In genomic region chr2:70549962-70550361, GRCh38 we compare ENCODE assay signal across 25 cellular contexts. TPM values are rescaled to one million over a fixed set of nuclear protein-coding genes. Genes with fewer than 3 reads are reported as not detected.
DNase-seq lines count a peak whose midpoint lies in the region; ATAC-seq, FAIRE-seq and TF ChIP-seq lines count a peak whose summit lies in the region.
"Had no signal": no experiment of that assay in that cellular context is flagged by ENCODE, and none has a peak within 500 bp of the region (broad histone marks: within the 10 kb centered on the region; RNA-seq: fewer than 3 reads in every experiment).

No MANE protein-coding gene starts in this region.

- intact Hi-C loops in HepG2 (cut with micrococcal nuclease; ENCODE audit: unreplicated experiment): loop anchor here (5.0 kb wide), 1 partner anchor 63 kb away; no protein-coding TSS in a partner anchor
- intact Hi-C loops in right lobe of liver (cut with DNase I): no loop called here
- intact Hi-C loops in PC-9 (cut with micrococcal nuclease; ENCODE audit: unreplicated experiment): loop anchor here (5.0 kb wide), 3 partner anchors 148 to 248 kb away; partner anchors contain the start of gene FAM136A
- intact Hi-C loops in esophagus muscularis mucosa (cut with DNase I): no loop called here

- no peak for FAIRE-seq in HepG2 (lab: Jason Lieb, UNC)
- FAIRE-seq: A549, GM12891, GM18507 had no signal

- peaks cover 43% of the 10 kb centered on the region for H3K79me2 ChIP-seq in HepG2 (ENCODE audit: insufficient read depth, low read length)
- peaks cover 83% of the 10 kb centered on the region for H3K79me2 ChIP-seq in PC-9 (ENCODE audit: low read depth)

- CTCF ChIA-PET in HepG2 (lab: Yijun Ruan, JAX; ENCODE audit: low intra/inter-chr PET ratio, low total read pairs) (no interaction called here), PC-9 (lab: Charles Lee) (interaction anchor here (0.7 kb wide), 1 partner anchor 90 kb away, joined by 3 read pairs; no protein-coding TSS in a partner anchor)

- H3K9me3 ChIP-seq in HepG2 (ENCODE audit: low read length): no peaks in the 10 kb centered on the region
- no peaks in the 10 kb centered on the region for H3K9me3 ChIP-seq in right lobe of liver
- H3K9me3 ChIP-seq in PC-9 (ENCODE audit: insufficient read depth, low read depth): no peaks in the 10 kb centered on the region
- no peaks in the 10 kb centered on the region for H3K9me3 ChIP-seq in esophagus muscularis mucosa
- H3K9me3 ChIP-seq in right atrium auricular region: no peaks in the 10 kb centered on the region
- H3K9me3 ChIP-seq: A549; BE2C; BLaER1 treated with 17β-estradiol and CSF1 and Interleukin-3, amounts not matched to agents 10 nM and 100 nM had no signal

- H2AFZ ChIP-seq in HepG2 (ENCODE audit: low read length) (no peak overlapping the region), PC-9 (no peak overlapping the region)
- H2AFZ ChIP-seq: GM23338 had no signal

- no peaks in the 10 kb centered on the region for H3K36me3 ChIP-seq in HepG2 (replicated peaks in 1 of 2; ENCODE audit: control insufficient read depth in 1 of 2, insufficient read depth in 2 of 2, low read length in 2 of 2)
- no peaks in the 10 kb centered on the region for H3K36me3 ChIP-seq in right lobe of liver
- no peaks in the 10 kb centered on the region for H3K36me3 ChIP-seq in PC-9 (ENCODE audit: low read depth)
- H3K36me3 ChIP-seq in esophagus muscularis mucosa: no peaks in the 10 kb centered on the region
- H3K36me3 ChIP-seq in right atrium auricular region: no peaks in the 10 kb centered on the region
- H3K36me3 ChIP-seq: BE2C; BLaER1 treated with 17β-estradiol and CSF1 and Interleukin-3, amounts not matched to agents 10 nM and 100 nM had no signal

- no peaks in the 10 kb centered on the region for H3K9me2 ChIP-seq in PC-9 (ENCODE audit: insufficient read depth)

- peaks cover 5% of the 10 kb centered on the region; the same call in 1 of the 2 replicates for H4K20me1 ChIP-seq in HepG2 (ENCODE audit: insufficient read depth, low read length)
- H4K20me1 ChIP-seq in PC-9 (ENCODE audit: insufficient read depth): no peaks in the 10 kb centered on the region

- ATAC-seq in HepG2 (no peak), right lobe of liver (no peak)
- ATAC-seq: A549, GM23338, HCT116 had no signal

- no peak overlapping the region for H3K4me3 ChIP-seq in HepG2 (replicated peaks in 1 of 3; ENCODE audit: insufficient read depth in 1 of 3, low read depth in 2 of 3, low read length in 3 of 3)
- H3K4me3 ChIP-seq in right lobe of liver: no peak overlapping the region
- H3K4me3 ChIP-seq in PC-9: 0 out of 2 replicates have a peak overlapping the region, but pooled peaks have one; percentile 2
- no peak overlapping the region for H3K4me3 ChIP-seq in esophagus muscularis mucosa
- H3K4me3 ChIP-seq in right atrium auricular region: no peak overlapping the region
- H3K4me3 ChIP-seq: A549; BLaER1 treated with 17β-estradiol and CSF1 and Interleukin-3, amounts not matched to agents 10 nM and 100 nM; GM23338 had no signal

- TF ChIP-seq EP300 in HepG2 (IDR thresholded peaks at IDR 0.05; ENCODE audit: low read depth in 2 of 2, low read length in 2 of 2) (no peak), HepG2 (CRISPR knock-in tag; IDR thresholded peaks at IDR 0.05; ENCODE audit: borderline replicate concordance) (no peak), esophagus muscularis mucosa (IDR thresholded peaks at IDR 0.05) (no peak)

- TF ChIP-seq CTCF in HepG2 (CRISPR knock-in tag; IDR thresholded peaks at IDR 0.05) (no peak), right lobe of liver (IDR thresholded peaks at IDR 0.05) (no peak), PC-9 (conservative IDR thresholded peaks at IDR 0.05) (no peak), esophagus muscularis mucosa (IDR thresholded peaks at IDR 0.05) (no peak), right atrium auricular region (IDR thresholded peaks at IDR 0.05) (no peak)

- H3K4me1 ChIP-seq in HepG2 (ENCODE audit: insufficient read depth, low read length) (peaks cover 26% of the 10 kb centered on the region), right lobe of liver (peaks cover 0 to 4% (median 0%) of the 10 kb centered on the region in 4 donors), PC-9 (replicated peaks; ENCODE audit: insufficient read depth) (peaks cover 55% of the 10 kb centered on the region), esophagus muscularis mucosa (peaks cover 5 to 29% (median 24%) of the 10 kb centered on the region in 4 donors), right atrium auricular region (peaks cover 0 to 22% of the 10 kb centered on the region in 2 donors)
- H3K4me1 ChIP-seq: BE2C had no signal

- BruUV-seq in HepG2 (replicated peaks; lab: Mats Ljungman, UMichigan) (no TSS peak), PC-9 (replicated peaks; lab: Mats Ljungman, UMichigan) (no TSS peak)

- H3K27me3 ChIP-seq in HepG2 (ENCODE audit: control insufficient read depth in 1 of 2, insufficient read depth in 2 of 2, low read length in 2 of 2) (no peaks in the 10 kb centered on the region; a peak in 1 of 5 replicates), right lobe of liver (no peaks in the 10 kb centered on the region), PC-9 (ENCODE audit: insufficient read depth, low read depth) (no peaks in the 10 kb centered on the region), esophagus muscularis mucosa (peaks cover 0 to 33% (median 16%) of the 10 kb centered on the region in 4 donors), right atrium auricular region (peaks cover 0 to 6% of the 10 kb centered on the region in 2 donors)

- in situ Hi-C loops in HepG2 (cut with HindIII; ENCODE audit: extremely low pct_ligation_motif_present, low pct_unique_long_range_greater_than_20kb): no loop called here

- TF ChIP-seq POLR2A in HepG2 (IDR thresholded peaks at IDR 0.05; ENCODE audit: insufficient read depth in 1 of 2, low read depth in 2 of 2, low read length in 2 of 2): no peak
- no peak for TF ChIP-seq POLR2A in right lobe of liver (IDR thresholded peaks at IDR 0.05)
- TF ChIP-seq POLR2A in esophagus muscularis mucosa (IDR thresholded peaks at IDR 0.05; ENCODE audit: low read depth): no peak

- TF ChIP-seq RAD21 in HepG2 (CRISPR knock-in tag; IDR thresholded peaks at IDR 0.05): no peak

- DNase-seq in HepG2 (ENCODE audit: low spot score) (no peak), right lobe of liver (no peak), PC-9 (no peak), esophagus muscularis mucosa (ENCODE audit: extremely low spot score) (peak; percentile 29), NCI-H146 treated with DMSO at 0.1 percent for 48 hours (lab: John Stamatoyannopoulos, UW; ENCODE audit: unreplicated experiment) (no peak), right atrium auricular region (ENCODE audit: low spot score) (no peak), NAMALWA (ENCODE audit: low spot score) (no peak)
- DNase-seq: 8988T; ACHN; AML-193; BE2C; CD4-positive, alpha-beta T cell; CD8-positive, alpha-beta memory T cell; DMS53; DMS79 treated with DMSO at 0.1 percent for 48 hours; GF-D8; H9; HFFc6 had no signal

- H3K9ac ChIP-seq in HepG2 (ENCODE audit: insufficient read depth, low read depth, low read length): no peak overlapping the region
- H3K9ac ChIP-seq: BLaER1 treated with 17β-estradiol and CSF1 and Interleukin-3, amounts not matched to agents 10 nM and 100 nM had no signal

- H3K4me2 ChIP-seq in HepG2 (ENCODE audit: low read depth, low read length) (no peak overlapping the region), PC-9 (peak overlapping the region; percentile 29)
- H3K4me2 ChIP-seq: A549; BLaER1 treated with 17β-estradiol and CSF1 and Interleukin-3, amounts not matched to agents 10 nM and 100 nM; GM23338 had no signal

- H3K27ac ChIP-seq in HepG2 (ENCODE audit: extremely low read length, insufficient read depth, low read length) (no peak overlapping the region), right lobe of liver (no peak overlapping the region), PC-9 (no peak overlapping the region), esophagus muscularis mucosa (replicated peaks in 1 of 4) (no peak overlapping the region), right atrium auricular region (no peak overlapping the region)
- H3K27ac ChIP-seq: A549; BLaER1 treated with 17β-estradiol and CSF1 and Interleukin-3, amounts not matched to agents 10 nM and 100 nM had no signal

- POLR2A ChIA-PET in HepG2 (lab: Yijun Ruan, JAX) (no interaction called here), PC-9 (lab: Charles Lee; ENCODE audit: unreplicated experiment) (interaction anchor here (0.6 kb wide), 1 partner anchor 41 kb away, joined by 3 read pairs; no protein-coding TSS in a partner anchor)

- peaks cover 15% of the 10 kb centered on the region; the same call in 1 of the 2 replicates for H3F3A ChIP-seq in PC-9 (ENCODE audit: insufficient read depth, low read depth)

- WGBS in HepG2 (ENCODE audit: low lambda C conversion rate): 92% methylated on average over 7 of the region's 7 CpGs
- WGBS in right lobe of liver (ENCODE audit: insufficient coverage, low coverage, low lambda C conversion rate, missing lambda C conversion rate): 87% methylated on average over 7 of the region's 7 CpGs
- WGBS in esophagus muscularis mucosa: 91% methylated on average over 7 of the region's 7 CpGs

RNA-seq across cellular contexts. Expression of gene TGFA, which starts 3.7 kb away (rescaled TPM):
- total RNA-seq in HepG2 (2016; rRNA removed; fragmentation: Illumina TruSeq; extraction: Trizol) (12.5 and 15.3 TPM in 2 replicates), right lobe of liver (1 to 10 TPM; 2.1 to 5.1 (median 4.4) TPM), PC-9 (2021) (27.7 and 36.4 TPM in 2 replicates), esophagus muscularis mucosa (1 to 10 TPM in 2 of 4 donors, under 1 TPM in 2; 0.46 to 2.0 (median 1.3) TPM), right atrium auricular region (1 to 10 TPM in 1 of 2 donors, under 1 TPM in 1; 0.24 to 1.7 TPM)
- total RNA-seq in HepG2 (2016; cell fraction: cytosol; rRNA removed; fragmentation: Illumina TruSeq; extraction: Trizol; ENCODE audit: low read depth): 1.3 and 1.5 TPM in 2 replicates
- total RNA-seq in HepG2 (2016; cell fraction: insoluble cytoplasmic fraction; rRNA removed; fragmentation: Illumina TruSeq; extraction: Trizol): 11.9 and 15.9 TPM in 2 replicates
- total RNA-seq in HepG2 (2016; cell fraction: membrane; rRNA removed; fragmentation: Illumina TruSeq; extraction: Trizol): 7.3 and 8.5 TPM in 2 replicates
- 17.0 and 19.4 TPM in 2 replicates for total RNA-seq in HepG2 (2016; cell fraction: nucleus; rRNA removed; fragmentation: Illumina TruSeq; extraction: Trizol)
- polyA plus RNA-seq in HepG2 (2011; rRNA removed): 6.7 and 7.8 TPM in 2 replicates
- 7.9 and 10.8 TPM in 2 replicates for polyA plus RNA-seq in HepG2 (2011; cell fraction: cytosol; rRNA removed)
- 9.1 and 10.7 TPM in 2 replicates for polyA plus RNA-seq in HepG2 (2011; cell fraction: nucleus; rRNA removed)
- 12.3 and 20.7 TPM in 2 replicates for polyA plus RNA-seq in HepG2 (2012)
- 1.3 and 1.4 TPM in 2 replicates for polyA plus RNA-seq in HepG2 (2016; cell fraction: cytosol; fragmentation: Illumina TruSeq; extraction: Trizol; ENCODE audit: low read depth)
- 9.8 and 11.3 TPM in 2 replicates for polyA plus RNA-seq in HepG2 (2016; cell fraction: insoluble cytoplasmic fraction; fragmentation: Illumina TruSeq; extraction: Trizol; ENCODE audit: low read depth)
- 4.6 and 4.7 TPM in 2 replicates for polyA plus RNA-seq in HepG2 (2016; cell fraction: membrane; fragmentation: Illumina TruSeq; extraction: Trizol; ENCODE audit: low read depth)
- 19.9 and 20.7 TPM in 2 replicates for polyA plus RNA-seq in HepG2 (2016; cell fraction: nucleus; fragmentation: Illumina TruSeq; extraction: Trizol; ENCODE audit: insufficient read depth, low read depth)
- polyA minus RNA-seq in HepG2 (2011; rRNA and poly(A)+ RNA removed; ENCODE audit: low replicate concordance): 9.7 and 45.0 TPM in 2 replicates
- polyA minus RNA-seq in HepG2 (2011; cell fraction: cytosol; rRNA and poly(A)+ RNA removed): 14.3 and 16.0 TPM in 2 replicates
- 11.7 and 14.8 TPM in 2 replicates for polyA minus RNA-seq in HepG2 (2011; cell fraction: nucleus; rRNA and poly(A)+ RNA removed)
- total RNA-seq: G401 had no signal

Comparison
In these comparisons a context has a peak if more than half of its experiments do, and no peak if none do; other contexts are left out.
1. intact Hi-C loops: an anchor here in HepG2 (5.0 kb wide) and PC-9 (5.0 kb wide); none called in right lobe of liver and esophagus muscularis mucosa.